Comparison of ENCODE assay signal across 8 cellular contexts in genomic region chr17:8226536-8227237, GRCh38. TPM values are rescaled to one million over a fixed set of nuclear protein-coding genes. Genes with fewer than 3 reads are reported as not detected.
A peak's percentile ranks its signal among the peaks of the same experiment; 100 is the strongest.
DNase-seq lines count a peak whose midpoint lies in the region; ATAC-seq, FAIRE-seq and TF ChIP-seq lines count a peak whose summit lies in the region.

No MANE protein-coding gene starts in this region.

- TF ChIP-seq EP300 in A549 (IDR thresholded peaks at IDR 0.05): no peak

- H3K27me3 ChIP-seq in Panc1 (ENCODE audit: control insufficient read depth, insufficient read depth, low read length): no peaks in the 10 kb centered on the region
- H3K27me3 ChIP-seq in hepatocyte: no peaks in the 10 kb centered on the region

- no peaks in the 10 kb centered on the region for H3K9me2 ChIP-seq in hepatocyte (replicated peaks; ENCODE audit: insufficient read depth)

- no peak for TF ChIP-seq RAD21 in A549 (conservative IDR thresholded peaks at IDR 0.05 in 1 of 2, IDR thresholded peaks at IDR 0.05 in 1 of 2)

- H3K79me2 ChIP-seq in hepatocyte: no peaks in the 10 kb centered on the region

- peak overlapping the region; percentile 79 for H3K4me2 ChIP-seq in A549
- peak overlapping the region; percentile 70 for H3K4me2 ChIP-seq in hepatocyte

- H4K20me1 ChIP-seq in hepatocyte (ENCODE audit: insufficient read depth, poor library complexity, severe bottlenecking): no peaks in the 10 kb centered on the region

- H3K9me3 ChIP-seq in A549 (no peaks in the 10 kb centered on the region), Panc1 (ENCODE audit: control insufficient read depth, insufficient read depth, low read depth, low read length) (no peaks in the 10 kb centered on the region), hepatocyte (ENCODE audit: low read depth) (no peaks in the 10 kb centered on the region)

- TF ChIP-seq POLR2A in A549 (IDR thresholded peaks at IDR 0.05; ENCODE audit: low read length): no peak

- peaks cover 22% of the 10 kb centered on the region for H3K4me1 ChIP-seq in A549
- H3K4me1 ChIP-seq in Panc1 (ENCODE audit: control insufficient read depth, insufficient read depth, low read length): peaks cover 16% of the 10 kb centered on the region
- peaks cover 13% of the 10 kb centered on the region for H3K4me1 ChIP-seq in hepatocyte (ENCODE audit: insufficient read depth)

- peak; percentile 73 for FAIRE-seq in A549 (lab: Jason Lieb, UNC)
- peak; percentile 60 for FAIRE-seq in GM19239 (lab: Jason Lieb, UNC)

- intact Hi-C loops in Panc1 (cut with micrococcal nuclease; ENCODE audit: unreplicated experiment): loop anchor here (10.0 kb wide), 1 partner anchor 102 kb away; the partner anchor contains the start of gene HES7

- POLR2A ChIA-PET in A549 (lab: Yijun Ruan, JAX): interaction anchor here (1.0 to 7.9 kb wide), 8 partner anchors 16 to 209 kb away, joined by 3 to 159 read pairs (median 6); partner anchors contain the start of genes AURKB, BORCS6, CTC1 and NDEL1
- POLR2A ChIA-PET in Panc1 (lab: Charles Lee): no interaction called here

- CTCF ChIA-PET in A549 (lab: Yijun Ruan, JAX): interaction anchor here (1.0 to 12.0 kb wide), 7 partner anchors 9 to 166 kb away, joined by 3 to 160 read pairs (median 4); partner anchors contain the start of genes CTC1, PFAS and RANGRF
- CTCF ChIA-PET in Panc1 (lab: Charles Lee): no interaction called here

- in situ Hi-C loops in Panc1 (cut with HindIII; ENCODE audit: low pct_unique_long_range_greater_than_20kb, low sequenced_read_pairs): no loop called here

- 1% methylated on average over 32 of the region's 32 CpGs for WGBS in A549 (ENCODE audit: missing lambda C conversion rate)
- 6% methylated on average over 32 of the region's 32 CpGs for WGBS in hepatocyte (ENCODE audit: low lambda C conversion rate, missing lambda C conversion rate)

- no peak overlapping the region for H2AFZ ChIP-seq in hepatocyte

- H3K4me3 ChIP-seq in A549: peak overlapping the region; percentile 46
- peak overlapping the region; percentile 49 to 54 for H3K4me3 ChIP-seq in Panc1 (ENCODE audit: low read depth in 2 of 2, low read length in 2 of 2)
- peak overlapping the region; percentile 8 for H3K4me3 ChIP-seq in hepatocyte

- ATAC-seq in A549 (peak; percentile 35 to 42), Panc1 (peak; percentile 65), HG03097 (IDR thresholded peaks at IDR 0.05; ENCODE audit: low FRiP score, unreplicated experiment) (no peak), HG03025 (IDR thresholded peaks at IDR 0.05; ENCODE audit: low FRiP score, unreplicated experiment) (no peak)

- H3K36me3 ChIP-seq in Panc1 (ENCODE audit: control insufficient read depth, insufficient read depth, low read length) (peaks cover 2% of the 10 kb centered on the region), hepatocyte (replicated peaks; ENCODE audit: insufficient read depth, low read depth) (no peaks in the 10 kb centered on the region)

- no TSS peak for BruUV-seq in Panc1 (replicated peaks; lab: Mats Ljungman, UMichigan)

- TF ChIP-seq CTCF in A549 (IDR thresholded peaks at IDR 0.05) (0 out of 3 replicates have a peak, but pooled peaks have one; percentile 0), Panc1 (IDR thresholded peaks at IDR 0.05) (no peak), hepatocyte (IDR thresholded peaks at IDR 0.05; ENCODE audit: poor library complexity) (no peak)

- H3K27ac ChIP-seq in A549: peak overlapping the region; percentile 82 to 84
- peak overlapping the region; percentile 93 for H3K27ac ChIP-seq in Panc1 (ENCODE audit: low read length)
- H3K27ac ChIP-seq in hepatocyte: peak overlapping the region; percentile 94

- peak; percentile 79 to 97 for DNase-seq in A549 (ENCODE audit: low read depth in 1 of 2, low spot score in 1 of 2)
- DNase-seq in GM19239 (ENCODE audit: insufficient read length, low spot score): peak; percentile 38
- peak; percentile 96 for DNase-seq in Panc1 (ENCODE audit: low read depth, low spot score)
- DNase-seq in astrocyte of the hippocampus (ENCODE audit: low read depth, low spot score): peak; percentile 91
- DNase-seq in hepatocyte (ENCODE audit: low spot score): peak; percentile 94
- peak; percentile 72 for DNase-seq in pulmonary artery endothelial cell (ENCODE audit: low read depth, low spot score)

TF ChIP-seq in A549, 52 proteins besides CTCF, POLR2A, EP300 and RAD21 (continues in another document):
- TF ChIP-seq CEBPB (IDR thresholded peaks at IDR 0.05) (0 out of 4 replicates have a peak, but pooled peaks of 1 of the 2 experiments have one; percentile 44), TFCP2L1 (CRISPR knock-in tag; IDR thresholded peaks at IDR 0.05) (peak; percentile 98), MAX (IDR thresholded peaks at IDR 0.05) (peak; percentile 74), FOSB (CRISPR knock-in tag; IDR thresholded peaks at IDR 0.05) (peak; percentile 97)
- TF ChIP-seq, protein P1, sequence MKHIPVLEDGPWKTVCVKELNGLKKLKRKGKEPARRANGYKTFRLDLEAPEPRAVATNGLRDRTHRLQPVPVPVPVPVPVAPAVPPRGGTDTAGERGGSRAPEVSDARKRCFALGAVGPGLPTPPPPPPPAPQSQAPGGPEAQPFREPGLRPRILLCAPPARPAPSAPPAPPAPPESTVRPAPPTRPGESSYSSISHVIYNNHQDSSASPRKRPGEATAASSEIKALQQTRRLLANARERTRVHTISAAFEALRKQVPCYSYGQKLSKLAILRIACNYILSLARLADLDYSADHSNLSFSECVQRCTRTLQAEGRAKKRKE (CRISPR knock-in tag; IDR thresholded peaks at IDR 0.05; ENCODE audit: low read depth): 0 out of 2 replicates have a peak, but pooled peaks have one; percentile 47

RNA-seq across cellular contexts. Expression of gene AURKB, which starts 16.3 kb away (rescaled TPM):
- polyA plus RNA-seq in A549 (2011; rRNA removed) (51.0 and 59.5 TPM in 2 replicates), A549 (2017; fragmentation: RNase III; extraction: RNeasy Plus Mini Kit Qiagen cat#74134 plus additional on column Dnase treatment) (124 to 137 TPM (median 130 TPM) in 3 replicates), hepatocyte (25.3 and 27.5 TPM in 2 replicates)
- polyA plus RNA-seq in A549 (2012; cell fraction: cytosol; rRNA removed): 161 and 188 TPM in 2 replicates
- 627 and 727 TPM in 2 replicates for polyA plus RNA-seq in A549 (2012; cell fraction: nucleus; rRNA removed)
- 58.8 and 80.3 TPM in 2 replicates for polyA minus RNA-seq in A549 (2011; rRNA and poly(A)+ RNA removed)
- total RNA-seq in Panc1 (2021; ENCODE audit: unreplicated experiment) (85.8 TPM), hepatocyte (9.3 and 9.9 TPM in 2 replicates), pulmonary artery endothelial cell (34.4 and 60.2 TPM in 2 replicates)
- 31.8 TPM for polyA plus RNA-seq in Panc1 (2012; ENCODE audit: insufficient read length)

RNA-seq across cellular contexts. Expression of gene CTC1, which starts 21.2 kb away (rescaled TPM):
- polyA plus RNA-seq in A549 (2011; rRNA removed): 21.9 and 32.7 TPM in 2 replicates
- polyA plus RNA-seq in A549 (2012; cell fraction: cytosol; rRNA removed): 15.5 and 16.9 TPM in 2 replicates
- polyA plus RNA-seq in A549 (2012; cell fraction: nucleus; rRNA removed): 77.7 and 112 TPM in 2 replicates
- 14.9 to 21.7 TPM (median 19.7 TPM) in 3 replicates for polyA plus RNA-seq in A549 (2017; fragmentation: RNase III; extraction: RNeasy Plus Mini Kit Qiagen cat#74134 plus additional on column Dnase treatment)
- polyA minus RNA-seq in A549 (2011; rRNA and poly(A)+ RNA removed): 51.7 and 53.5 TPM in 2 replicates
- total RNA-seq in Panc1 (2021; ENCODE audit: unreplicated experiment): 34.2 TPM
- 29.6 TPM for polyA plus RNA-seq in Panc1 (2012; ENCODE audit: insufficient read length)
- total RNA-seq in hepatocyte: 6.3 and 11.4 TPM in 2 replicates
- polyA plus RNA-seq in hepatocyte: 17.2 and 19.4 TPM in 2 replicates
- total RNA-seq in pulmonary artery endothelial cell: 5.5 and 10.6 TPM in 2 replicates

RNA-seq across cellular contexts. Expression of gene PFAS, which starts 22.4 kb away (rescaled TPM):
- 51.9 and 64.5 TPM in 2 replicates for polyA plus RNA-seq in A549 (2011; rRNA removed)
- 53.2 and 60.4 TPM in 2 replicates for polyA plus RNA-seq in A549 (2012; cell fraction: cytosol; rRNA removed)
- polyA plus RNA-seq in A549 (2012; cell fraction: nucleus; rRNA removed): 320 and 331 TPM in 2 replicates
- polyA plus RNA-seq in A549 (2017; fragmentation: RNase III; extraction: RNeasy Plus Mini Kit Qiagen cat#74134 plus additional on column Dnase treatment): 58.2 to 60.1 TPM (median 59.2 TPM) in 3 replicates
- 118 and 167 TPM in 2 replicates for polyA minus RNA-seq in A549 (2011; rRNA and poly(A)+ RNA removed)
- total RNA-seq in Panc1 (2021; ENCODE audit: unreplicated experiment): 73.0 TPM
- 46.2 TPM for polyA plus RNA-seq in Panc1 (2012; ENCODE audit: insufficient read length)
- total RNA-seq in hepatocyte: 10.5 and 18.8 TPM in 2 replicates
- polyA plus RNA-seq in hepatocyte: 13.6 and 16.1 TPM in 2 replicates
- total RNA-seq in pulmonary artery endothelial cell: 40.7 and 52.3 TPM in 2 replicates

RNA-seq across cellular contexts. Expression of gene BORCS6, which starts 36.7 kb away (rescaled TPM):
- polyA plus RNA-seq in A549 (2011; rRNA removed) (3.0 and 3.3 TPM in 2 replicates), A549 (2017; fragmentation: RNase III; extraction: RNeasy Plus Mini Kit Qiagen cat#74134 plus additional on column Dnase treatment) (4.1 to 6.6 TPM (median 6.1 TPM) in 3 replicates), hepatocyte (7.7 and 10.2 TPM in 2 replicates)
- polyA plus RNA-seq in A549 (2012; cell fraction: cytosol; rRNA removed): 4.7 and 6.0 TPM in 2 replicates
- 5.1 and 6.7 TPM in 2 replicates for polyA plus RNA-seq in A549 (2012; cell fraction: nucleus; rRNA removed)
- polyA minus RNA-seq in A549 (2011; rRNA and poly(A)+ RNA removed): 3.4 and 3.8 TPM in 2 replicates
- total RNA-seq in Panc1 (2021; ENCODE audit: unreplicated experiment) (9.3 TPM), hepatocyte (9.4 and 10.7 TPM in 2 replicates), pulmonary artery endothelial cell (9.6 and 13.4 TPM in 2 replicates)
- 11.5 TPM for polyA plus RNA-seq in Panc1 (2012; ENCODE audit: insufficient read length)

RNA-seq across cellular contexts. Expression of gene TMEM107, which starts 50.5 kb away (rescaled TPM):
- polyA plus RNA-seq in A549 (2011; rRNA removed): 21.8 and 22.8 TPM in 2 replicates
- 27.0 and 28.5 TPM in 2 replicates for polyA plus RNA-seq in A549 (2012; cell fraction: cytosol; rRNA removed)
- 17.3 and 18.3 TPM in 2 replicates for polyA plus RNA-seq in A549 (2012; cell fraction: nucleus; rRNA removed)
- polyA plus RNA-seq in A549 (2017; fragmentation: RNase III; extraction: RNeasy Plus Mini Kit Qiagen cat#74134 plus additional on column Dnase treatment): 16.0 to 19.2 TPM (median 17.0 TPM) in 3 replicates
- polyA minus RNA-seq in A549 (2011; rRNA and poly(A)+ RNA removed): 94.8 and 135 TPM in 2 replicates
- 10.6 TPM for total RNA-seq in Panc1 (2021; ENCODE audit: unreplicated experiment)
- 8.1 TPM for polyA plus RNA-seq in Panc1 (2012; ENCODE audit: insufficient read length)
- total RNA-seq in hepatocyte: 21.1 and 25.3 TPM in 2 replicates
- 12.8 and 13.6 TPM in 2 replicates for polyA plus RNA-seq in hepatocyte
- total RNA-seq in pulmonary artery endothelial cell: 15.8 and 33.2 TPM in 2 replicates

Comparison
In these comparisons a context has a peak if more than half of its experiments do, and no peak if none do; other contexts are left out.
1. ATAC-seq: peak in A549 (2 of 2) and Panc1 (single experiment); none in HG03097 (single experiment) and HG03025 (single experiment).
2. DNase-seq: peak in every context shown above with its lines; median percentile 96 in Panc1; 94 in hepatocyte; 91 in astrocyte of the hippocampus; 88 in A549; 72 in pulmonary artery endothelial cell; 38 in GM19239.
3. Peak in every context shown above with its lines, with median percentiles within 50 percentile points of each other: H3K27ac ChIP-seq and H3K4me3 ChIP-seq.